Comparison of ENCODE assay signal across 10 cellular contexts in the genomic region with DNA sequence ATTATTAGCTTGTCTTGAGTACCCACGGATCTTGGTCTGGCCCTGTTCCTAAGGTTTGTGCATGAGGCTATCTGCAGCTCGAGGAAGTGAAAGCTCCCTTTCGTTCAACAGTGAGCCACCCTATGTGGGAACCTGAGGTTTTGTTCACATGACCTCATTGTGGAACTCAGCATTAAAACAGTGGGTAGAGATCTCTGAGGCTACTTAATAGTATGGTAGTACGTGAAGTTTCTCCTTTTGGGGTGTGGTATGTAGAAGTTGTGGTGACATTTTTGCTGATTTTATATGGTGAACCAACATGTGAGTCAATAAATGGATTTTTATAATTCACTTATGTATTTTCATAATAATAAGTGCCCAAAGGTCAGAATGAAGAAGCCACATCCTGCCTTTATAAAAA.
DNase-seq lines count a peak whose midpoint lies in the region; ATAC-seq and TF ChIP-seq lines count a peak whose summit lies in the region.
"Had no signal": no experiment of that assay in that cellular context is flagged by ENCODE, and none has a peak within 500 bp of the region (broad histone marks: within the 10 kb centered on the region; RNA-seq: fewer than 3 reads in every experiment).

No MANE protein-coding gene starts in this region.

- DNase-seq in globus pallidus (ENCODE audit: low spot score) (peak; percentile 35), iPS-NIHi11 (ENCODE audit: low spot score) (no peak), WTC11 (ENCODE audit: low spot score) (no peak), SJCRH30 (no peak)
- no peak for DNase-seq in activated T-helper 2 cell treated with anti-CD3 and anti-CD28 coated beads, Interferon-gamma antibody, Interleukin-2, Interleukin-4, amounts not matched to agents 10 μg/mL and 5 μg/mL and 100 μg/mL, durations not matched to agents 14 hours and 24 hours and 36 hours (ENCODE audit: low spot score)
- DNase-seq: right cardiac atrium had no signal

- H4K20me1 ChIP-seq in KMS-11 (ENCODE audit: insufficient read depth): no peaks in the 10 kb centered on the region

- H2AFZ ChIP-seq in KMS-11 (ENCODE audit: low read depth): peak overlapping the region; percentile 57

- H3K4me3 ChIP-seq in KMS-11 (IDR thresholded peaks at IDR 0.05; ENCODE audit: insufficient read depth, low read depth, low read length): no peak overlapping the region
- no peak overlapping the region for H3K4me3 ChIP-seq in SJCRH30
- H3K4me3 ChIP-seq: thoracic aorta had no signal

- no peak overlapping the region for H3K27ac ChIP-seq in KMS-11
- H3K27ac ChIP-seq in SJCRH30: no peak overlapping the region
- H3K27ac ChIP-seq: thoracic aorta had no signal

- no peaks in the 10 kb centered on the region for H3K36me3 Mint-ChIP-seq in WTC11
- H3K36me3 Mint-ChIP-seq in activated T-helper 2 cell treated with anti-CD3 and anti-CD28 coated beads, Interferon-gamma antibody, Interleukin-2, Interleukin-4, amounts not matched to agents 10 μg/mL and 5 μg/mL and 100 μg/mL, durations not matched to agents 14 hours and 24 hours and 36 hours (ENCODE audit: low read depth): no peaks in the 10 kb centered on the region

- intact Hi-C loops in activated T-helper 2 cell treated with anti-CD3 and anti-CD28 coated beads, Interferon-gamma antibody, Interleukin-2, Interleukin-4, amounts not matched to agents 10 μg/mL and 5 μg/mL and 100 μg/mL, durations not matched to agents 14 hours and 24 hours and 36 hours (cut with micrococcal nuclease): no loop called here

- peak overlapping the region; percentile 59 for H3K4me2 ChIP-seq in KMS-11

- TF ChIP-seq CTCF in KMS-11 (conservative IDR thresholded peaks at IDR 0.05; ENCODE audit: low read depth, low read length) (no peak), WTC11 (IDR thresholded peaks at IDR 0.05) (no peak)

- no peaks in the 10 kb centered on the region for H3K9me3 Mint-ChIP-seq in WTC11
- peaks cover 5% of the 10 kb centered on the region for H3K9me3 Mint-ChIP-seq in activated T-helper 2 cell treated with anti-CD3 and anti-CD28 coated beads, Interferon-gamma antibody, Interleukin-2, Interleukin-4, amounts not matched to agents 10 μg/mL and 5 μg/mL and 100 μg/mL, durations not matched to agents 14 hours and 24 hours and 36 hours

- H3K9me3 ChIP-seq in SJCRH30 (replicated peaks): no peaks in the 10 kb centered on the region
- H3K9me3 ChIP-seq: thoracic aorta had no signal

- no peaks in the 10 kb centered on the region for H3K36me3 ChIP-seq in KMS-11 (ENCODE audit: insufficient read depth)
- H3K36me3 ChIP-seq in SJCRH30: no peaks in the 10 kb centered on the region
- H3K36me3 ChIP-seq: thoracic aorta had no signal

- CTCF ChIA-PET in WTC11 (lab: Charles Lee): no interaction called here

- POLR2A ChIA-PET in WTC11 (lab: Charles Lee): no interaction called here

- H3K79me2 ChIP-seq in KMS-11 (ENCODE audit: insufficient read depth, low read depth): no peaks in the 10 kb centered on the region

- peaks cover 6% of the 10 kb centered on the region for H3K4me1 Mint-ChIP-seq in WTC11
- peaks cover 8% of the 10 kb centered on the region for H3K4me1 Mint-ChIP-seq in activated T-helper 2 cell treated with anti-CD3 and anti-CD28 coated beads, Interferon-gamma antibody, Interleukin-2, Interleukin-4, amounts not matched to agents 10 μg/mL and 5 μg/mL and 100 μg/mL, durations not matched to agents 14 hours and 24 hours and 36 hours (ENCODE audit: low read depth)

- H3K27me3 Mint-ChIP-seq in WTC11 (ENCODE audit: low read depth): no peaks in the 10 kb centered on the region
- no peaks in the 10 kb centered on the region for H3K27me3 Mint-ChIP-seq in activated T-helper 2 cell treated with anti-CD3 and anti-CD28 coated beads, Interferon-gamma antibody, Interleukin-2, Interleukin-4, amounts not matched to agents 10 μg/mL and 5 μg/mL and 100 μg/mL, durations not matched to agents 14 hours and 24 hours and 36 hours (ENCODE audit: low read depth)

- H3K27me3 ChIP-seq in KMS-11 (ENCODE audit: insufficient read depth, low read depth) (no peaks in the 10 kb centered on the region), SJCRH30 (no peaks in the 10 kb centered on the region; the same call in 1 of the 2 replicates)

- H3K27ac Mint-ChIP-seq in WTC11: no peak overlapping the region
- H3K27ac Mint-ChIP-seq in activated T-helper 2 cell treated with anti-CD3 and anti-CD28 coated beads, Interferon-gamma antibody, Interleukin-2, Interleukin-4, amounts not matched to agents 10 μg/mL and 5 μg/mL and 100 μg/mL, durations not matched to agents 14 hours and 24 hours and 36 hours: no peak overlapping the region

- ATAC-seq in GM18861 (IDR thresholded peaks at IDR 0.05; ENCODE audit: unreplicated experiment) (peak; percentile 88), HG02610 (IDR thresholded peaks at IDR 0.05; ENCODE audit: unreplicated experiment) (peak; percentile 85), WTC11 (no peak)
- ATAC-seq: right cardiac atrium had no signal

- H3K9ac ChIP-seq in KMS-11: no peak overlapping the region

- no peak overlapping the region for H3K4me3 Mint-ChIP-seq in WTC11
- H3K4me3 Mint-ChIP-seq in activated T-helper 2 cell treated with anti-CD3 and anti-CD28 coated beads, Interferon-gamma antibody, Interleukin-2, Interleukin-4, amounts not matched to agents 10 μg/mL and 5 μg/mL and 100 μg/mL, durations not matched to agents 14 hours and 24 hours and 36 hours (ENCODE audit: low read depth): no peak overlapping the region

- peaks cover 28% of the 10 kb centered on the region for H3K4me1 ChIP-seq in KMS-11 (ENCODE audit: low read depth, poor library complexity, severe bottlenecking)
- no peaks in the 10 kb centered on the region for H3K4me1 ChIP-seq in SJCRH30

TF ChIP-seq in WTC11, 78 proteins besides CTCF, POLR2A, EP300 and RAD21:
- no peak for TF ChIP-seq CREM (CRISPR knock-in tag; IDR thresholded peaks at IDR 0.05)
- TF ChIP-seq, protein P1, sequence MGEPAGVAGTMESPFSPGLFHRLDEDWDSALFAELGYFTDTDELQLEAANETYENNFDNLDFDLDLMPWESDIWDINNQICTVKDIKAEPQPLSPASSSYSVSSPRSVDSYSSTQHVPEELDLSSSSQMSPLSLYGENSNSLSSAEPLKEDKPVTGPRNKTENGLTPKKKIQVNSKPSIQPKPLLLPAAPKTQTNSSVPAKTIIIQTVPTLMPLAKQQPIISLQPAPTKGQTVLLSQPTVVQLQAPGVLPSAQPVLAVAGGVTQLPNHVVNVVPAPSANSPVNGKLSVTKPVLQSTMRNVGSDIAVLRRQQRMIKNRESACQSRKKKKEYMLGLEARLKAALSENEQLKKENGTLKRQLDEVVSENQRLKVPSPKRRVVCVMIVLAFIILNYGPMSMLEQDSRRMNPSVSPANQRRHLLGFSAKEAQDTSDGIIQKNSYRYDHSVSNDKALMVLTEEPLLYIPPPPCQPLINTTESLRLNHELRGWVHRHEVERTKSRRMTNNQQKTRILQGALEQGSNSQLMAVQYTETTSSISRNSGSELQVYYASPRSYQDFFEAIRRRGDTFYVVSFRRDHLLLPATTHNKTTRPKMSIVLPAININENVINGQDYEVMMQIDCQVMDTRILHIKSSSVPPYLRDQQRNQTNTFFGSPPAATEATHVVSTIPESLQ (CRISPR knock-in tag; IDR thresholded peaks at IDR 0.05): no peak
- TF ChIP-seq ZBTB21 (CRISPR knock-in tag; IDR thresholded peaks at IDR 0.05; ENCODE audit: borderline replicate concordance): no peak
- no peak for TF ChIP-seq FOXJ3 (CRISPR knock-in tag; IDR thresholded peaks at IDR 0.05; ENCODE audit: borderline replicate concordance)
- TF ChIP-seq ATF1 (CRISPR knock-in tag; IDR thresholded peaks at IDR 0.05): no peak
- TF ChIP-seq CREB1 (CRISPR knock-in tag; IDR thresholded peaks at IDR 0.05): no peak
- no peak for TF ChIP-seq ELF4 (CRISPR knock-in tag; IDR thresholded peaks at IDR 0.05; ENCODE audit: low read depth)
- no peak for TF ChIP-seq EMX1 (CRISPR knock-in tag; IDR thresholded peaks at IDR 0.05)
- no peak for TF ChIP-seq ZNF416 (CRISPR knock-in tag; IDR thresholded peaks at IDR 0.05)
- TF ChIP-seq GABPB1 (CRISPR knock-in tag; IDR thresholded peaks at IDR 0.05): no peak
- TF ChIP-seq NR1H2 (CRISPR knock-in tag; IDR thresholded peaks at IDR 0.05): no peak
- TF ChIP-seq MYBL2 (CRISPR knock-in tag; IDR thresholded peaks at IDR 0.05): no peak
- no peak for TF ChIP-seq CBFB (CRISPR knock-in tag; IDR thresholded peaks at IDR 0.05; ENCODE audit: low read depth)
- TF ChIP-seq, protein P2, sequence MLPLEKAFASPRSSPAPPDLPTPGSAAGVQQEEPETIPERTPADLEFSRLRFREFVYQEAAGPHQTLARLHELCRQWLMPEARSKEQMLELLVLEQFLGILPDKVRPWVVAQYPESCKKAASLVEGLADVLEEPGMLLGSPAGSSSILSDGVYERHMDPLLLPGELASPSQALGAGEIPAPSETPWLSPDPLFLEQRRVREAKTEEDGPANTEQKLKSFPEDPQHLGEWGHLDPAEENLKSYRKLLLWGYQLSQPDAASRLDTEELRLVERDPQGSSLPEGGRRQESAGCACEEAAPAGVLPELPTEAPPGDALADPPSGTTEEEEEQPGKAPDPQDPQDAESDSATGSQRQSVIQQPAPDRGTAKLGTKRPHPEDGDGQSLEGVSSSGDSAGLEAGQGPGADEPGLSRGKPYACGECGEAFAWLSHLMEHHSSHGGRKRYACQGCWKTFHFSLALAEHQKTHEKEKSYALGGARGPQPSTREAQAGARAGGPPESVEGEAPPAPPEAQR (CRISPR knock-in tag; IDR thresholded peaks at IDR 0.05): no peak
